In the genomic region with DNA sequence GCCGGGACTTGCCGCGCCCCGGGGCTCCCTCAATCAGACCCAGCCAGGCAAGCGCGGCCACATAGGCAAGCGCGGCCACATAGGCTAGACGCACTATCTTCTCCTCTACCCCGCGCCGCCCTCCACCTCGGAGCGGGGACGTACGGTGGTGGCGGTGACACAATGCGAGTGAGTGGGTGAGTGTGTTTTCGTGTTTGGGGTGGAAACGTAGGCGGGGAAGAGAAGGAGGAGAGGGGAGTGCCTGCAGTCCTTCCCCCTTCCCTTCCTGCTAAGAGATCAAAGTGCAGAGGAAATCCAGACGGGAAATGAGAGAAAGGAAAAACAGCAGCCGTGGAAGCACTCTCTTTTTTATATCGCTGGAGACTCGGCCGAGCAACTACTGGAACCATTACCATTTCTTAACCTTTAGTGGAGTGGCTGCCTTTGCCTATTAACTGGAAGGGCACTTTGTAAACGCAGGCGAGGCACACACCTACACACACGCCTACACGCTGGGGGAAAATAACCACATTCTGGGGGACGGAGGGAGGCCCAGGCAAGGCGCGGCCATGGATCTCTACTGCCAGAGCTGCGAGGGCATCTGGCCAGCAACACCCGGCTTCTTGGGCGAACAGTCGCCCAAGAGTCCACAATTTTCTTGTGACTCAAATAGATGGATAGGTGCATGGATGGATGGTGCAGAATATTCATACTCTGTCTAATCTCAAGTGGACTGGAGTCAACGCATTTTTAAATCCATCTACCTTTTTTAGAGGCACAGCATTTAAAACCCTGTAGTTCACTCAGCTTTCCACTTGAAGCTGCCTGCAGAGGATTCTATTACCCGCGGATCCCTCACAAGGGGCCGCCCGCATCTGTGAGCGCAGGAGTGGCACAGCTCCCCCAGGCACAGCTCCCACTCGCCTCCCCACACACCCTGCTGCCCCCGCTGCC, we compare ENCODE assay signal across 8 cellular contexts. TPM values are rescaled to one million over a fixed set of nuclear protein-coding genes. Genes with fewer than 3 reads are reported as not detected.
A peak's percentile ranks its signal among the peaks of the same experiment; 100 is the strongest.
DNase-seq lines count a peak whose midpoint lies in the region; ATAC-seq and TF ChIP-seq lines count a peak whose summit lies in the region.

No MANE protein-coding gene starts in this region.

- peaks cover 49% of the 10 kb centered on the region for H3K4me1 Mint-ChIP-seq in osteocyte (ENCODE audit: unreplicated experiment)
- peaks cover 0 to 4% (median 0%) of the 10 kb centered on the region in 3 donors for H3K4me1 Mint-ChIP-seq in T-cell

- ATAC-seq in T-cell (replicated peaks in 1 of 4): no peak
- no peak for ATAC-seq in HG03280 (IDR thresholded peaks at IDR 0.05; ENCODE audit: unreplicated experiment)

- peak overlapping the region; percentile 87 for H3K4me3 ChIP-seq in WI38 (ENCODE audit: low read depth, low read length)

- POLR2A ChIA-PET in T-cell (lab: Charles Lee): no interaction called here

- H3K36me3 Mint-ChIP-seq in osteocyte (ENCODE audit: unreplicated experiment) (peaks cover 2% of the 10 kb centered on the region), T-cell (no peaks in the 10 kb centered on the region)

- TF ChIP-seq CTCF in WI38 (IDR thresholded peaks at IDR 0.05; ENCODE audit: low read depth, low read length) (no peak), osteocyte (IDR thresholded peaks at IDR 0.05) (no peak)

- intact Hi-C loops in head of caudate nucleus (cut with DNase I): loop anchor here (10.0 kb wide), 2 partner anchors 98 to 458 kb away; no protein-coding TSS in a partner anchor

- H3K4me3 Mint-ChIP-seq in osteocyte (ENCODE audit: unreplicated experiment) (peak overlapping the region; percentile 95), T-cell (no peak overlapping the region)

- peak overlapping the region; percentile 99 for H3K27ac Mint-ChIP-seq in osteocyte (ENCODE audit: unreplicated experiment)
- H3K27ac Mint-ChIP-seq in T-cell: no peak overlapping the region

- CTCF ChIA-PET in T-cell (lab: Charles Lee): no interaction called here

- DNase-seq in AG08396 (ENCODE audit: low spot score) (peak; percentile 9), HuH-7 (ENCODE audit: low spot score) (peak; percentile 41), head of caudate nucleus (peak; percentile 32 to 83 (median 69)), osteocyte (ENCODE audit: extremely low spot score, unreplicated experiment) (peak; percentile 87), SIG-M5 (lab: John Stamatoyannopoulos, UW) (no peak), T-cell (no peak)

- no peaks in the 10 kb centered on the region for H3K27me3 Mint-ChIP-seq in osteocyte (ENCODE audit: unreplicated experiment)
- peaks cover 41 to 45% of the 10 kb centered on the region in 2 donors for H3K27me3 Mint-ChIP-seq in T-cell

- no peaks in the 10 kb centered on the region for H3K9me3 Mint-ChIP-seq in osteocyte (ENCODE audit: unreplicated experiment)
- H3K9me3 Mint-ChIP-seq in T-cell: no peaks in the 10 kb centered on the region

RNA-seq across cellular contexts. Expression of a gene that starts 2.1 kb away (rescaled TPM):
- total RNA-seq in osteocyte (470 and 495 TPM in 2 replicates), T-cell (under 1 TPM in 3 of 5 donors, not detected in 2; 0.07 to 0.18 (median 0.16) TPM)

Comparison
In these comparisons a context has a peak if more than half of its experiments do, and no peak if none do; other contexts are left out.
1. DNase-seq: peak in AG08396 (single experiment), HuH-7 (single experiment), head of caudate nucleus (42 of 42) and osteocyte (single experiment); none in SIG-M5 (single experiment) and T-cell (0 of 34).
2. RNA of a gene that starts 2.1 kb away (total RNA-seq): 470 to 495 TPM in osteocyte; 0.07 to 0.18 TPM in T-cell; every median in the first group is over 100 times any median in the second.